Comparison of ENCODE assay signal across 16 cellular contexts in the genomic region with DNA sequence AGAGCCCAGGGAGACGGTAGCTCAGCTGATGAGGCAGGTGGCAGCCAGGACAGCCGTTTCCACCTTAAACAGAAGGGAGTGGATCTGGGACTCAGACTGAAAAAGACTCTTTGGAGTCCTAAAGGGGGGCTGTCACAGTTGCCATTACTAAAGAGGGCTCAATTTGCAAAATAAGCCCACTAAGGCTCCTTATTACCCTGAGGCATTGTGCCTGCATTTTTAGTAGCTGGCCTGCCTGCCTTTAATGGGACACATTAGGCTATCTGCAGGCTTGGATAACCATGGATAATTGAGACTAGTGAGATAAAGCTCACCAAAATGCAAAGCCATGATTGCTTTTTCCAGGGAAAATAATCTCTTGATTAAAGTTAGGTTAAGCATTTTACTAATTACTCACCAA.
"Had no signal": no experiment of that assay in that cellular context is flagged by ENCODE, and none has a peak within 500 bp of the region (broad histone marks: within the 10 kb centered on the region; RNA-seq: fewer than 3 reads in every experiment).

No MANE protein-coding gene starts in this region.

- H3K27me3 ChIP-seq: gastroesophageal sphincter had no signal

- H3K4me1 ChIP-seq: gastroesophageal sphincter, left ventricle myocardium inferior, parathyroid adenoma had no signal

- H3K9me3 ChIP-seq: gastroesophageal sphincter, left ventricle myocardium inferior, mucosa of descending colon, neutrophil, thoracic aorta had no signal

- ATAC-seq: activated CD4-positive, CD25-positive, alpha-beta regulatory T cell treated with anti-CD3 and anti-CD28 coated beads, Interleukin-2, amount 50 U/mL, for 24 hours; gastroesophageal sphincter; mucosa of descending colon; naive thymus-derived CD4-positive, alpha-beta T cell had no signal

- H3K4me3 ChIP-seq: gastroesophageal sphincter, left ventricle myocardium inferior, mucosa of descending colon, thoracic aorta had no signal

- H2AFZ ChIP-seq: parathyroid adenoma had no signal

- DNase-seq: activated naive CD4-positive, alpha-beta T cell; activated naive CD8-positive, alpha-beta T cell treated with anti-CD3 and anti-CD28 coated beads, Interleukin-2, amount 10 ng/mL, durations not matched to agents 7 days and 5 days; activated T-cell treated with anti-CD3 and anti-CD28 coated beads for 4 hours; anterior cingulate cortex; dermis blood vessel endothelial cell; left ventricle myocardium inferior; mucosa of descending colon; naive thymus-derived CD4-positive, alpha-beta T cell; stimulated activated CD4-positive, alpha-beta T cell treated with anti-CD3 and anti-CD28 coated beads, Interleukin-12 subunit alpha, Interleukin-12 subunit beta, amount 100 ng/mL, for 4 hours; stimulated activated CD4-positive, alpha-beta T cell treated with anti-CD3 and anti-CD28 coated beads, Interleukin-2, amount 100 ng/mL, for 24 hours had no signal

- H3K9me3 Mint-ChIP-seq: activated naive CD8-positive, alpha-beta T cell treated with anti-CD3 and anti-CD28 coated beads, Interleukin-2, amount 10 ng/mL, durations not matched to agents 7 days and 5 days; naive thymus-derived CD4-positive, alpha-beta T cell; T-helper 2 cell treated with Interferon-gamma antibody and Interleukin-4, amounts not matched to agents 5 μg/mL and 100 μg/mL, for 36 hours had no signal

- H3K27ac Mint-ChIP-seq: activated naive CD8-positive, alpha-beta T cell treated with anti-CD3 and anti-CD28 coated beads, Interleukin-2, amount 10 ng/mL, durations not matched to agents 7 days and 5 days; naive thymus-derived CD4-positive, alpha-beta T cell; T-helper 2 cell treated with Interferon-gamma antibody and Interleukin-4, amounts not matched to agents 5 μg/mL and 100 μg/mL, for 36 hours had no signal

- H3K4me1 Mint-ChIP-seq: activated naive CD8-positive, alpha-beta T cell treated with anti-CD3 and anti-CD28 coated beads, Interleukin-2, amount 10 ng/mL, durations not matched to agents 7 days and 5 days; naive thymus-derived CD4-positive, alpha-beta T cell had no signal

- H3K9ac ChIP-seq: parathyroid adenoma had no signal

- H3K36me3 ChIP-seq: gastroesophageal sphincter, left ventricle myocardium inferior, neutrophil, thoracic aorta had no signal

- H3K36me3 Mint-ChIP-seq: activated naive CD8-positive, alpha-beta T cell treated with anti-CD3 and anti-CD28 coated beads, Interleukin-2, amount 10 ng/mL, durations not matched to agents 7 days and 5 days; naive thymus-derived CD4-positive, alpha-beta T cell had no signal

- H3K4me3 Mint-ChIP-seq: activated naive CD8-positive, alpha-beta T cell treated with anti-CD3 and anti-CD28 coated beads, Interleukin-2, amount 10 ng/mL, durations not matched to agents 7 days and 5 days; naive thymus-derived CD4-positive, alpha-beta T cell; T-helper 2 cell treated with Interferon-gamma antibody and Interleukin-4, amounts not matched to agents 5 μg/mL and 100 μg/mL, for 36 hours had no signal

- H3K27ac ChIP-seq: gastroesophageal sphincter, left ventricle myocardium inferior, neutrophil, parathyroid adenoma, thoracic aorta had no signal
